ENCODE assay signal across 1 cellular context in genomic region chr3:184110316-184110725, GRCh38.
TF ChIP-seq lines count a peak whose summit lies in the region.

No MANE protein-coding gene starts in this region.

TF ChIP-seq in HEK293T, 16 proteins besides CTCF, POLR2A, EP300 and RAD21 (continued from another document):
- TF ChIP-seq, protein P1, sequence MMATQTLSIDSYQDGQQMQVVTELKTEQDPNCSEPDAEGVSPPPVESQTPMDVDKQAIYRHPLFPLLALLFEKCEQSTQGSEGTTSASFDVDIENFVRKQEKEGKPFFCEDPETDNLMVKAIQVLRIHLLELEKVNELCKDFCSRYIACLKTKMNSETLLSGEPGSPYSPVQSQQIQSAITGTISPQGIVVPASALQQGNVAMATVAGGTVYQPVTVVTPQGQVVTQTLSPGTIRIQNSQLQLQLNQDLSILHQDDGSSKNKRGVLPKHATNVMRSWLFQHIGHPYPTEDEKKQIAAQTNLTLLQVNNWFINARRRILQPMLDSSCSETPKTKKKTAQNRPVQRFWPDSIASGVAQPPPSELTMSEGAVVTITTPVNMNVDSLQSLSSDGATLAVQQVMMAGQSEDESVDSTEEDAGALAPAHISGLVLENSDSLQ (IDR thresholded peaks at IDR 0.05), result no peak
- TF ChIP-seq ELF4 (IDR thresholded peaks at IDR 0.05) (no peak), NFRKB (IDR thresholded peaks at IDR 0.05) (no peak), LEF1 (IDR thresholded peaks at IDR 0.05; ENCODE audit: borderline replicate concordance) (no peak), SP1 (IDR thresholded peaks at IDR 0.05) (no peak)
